ENCODE assay signal across 26 cellular contexts in genomic region chr17:68420065-68420847, GRCh38.
"Had no signal": no experiment of that assay in that cellular context is flagged by ENCODE, and none has a peak within 500 bp of the region (broad histone marks: within the 10 kb centered on the region; RNA-seq: fewer than 3 reads in every experiment).

No MANE protein-coding gene starts in this region.

- H3K27ac Mint-ChIP-seq: nephron progenitor cell; stimulated activated naive CD8-positive, alpha-beta T cell treated with anti-CD3 and anti-CD28 coated beads, Interleukin-15, amount 100 ng/mL, for 72 hours had no signal

- H3K4me1 ChIP-seq: parathyroid adenoma, right lobe of liver, suprapubic skin, transverse colon had no signal

- H3K27ac ChIP-seq: epithelial cell of prostate, heart right ventricle, parathyroid adenoma, right lobe of liver, suprapubic skin, transverse colon had no signal

- H3K4me3 Mint-ChIP-seq: effector memory CD8-positive, alpha-beta T cell; immature natural killer cell; naive thymus-derived CD8-positive, alpha-beta T cell; nephron progenitor cell; stimulated activated naive CD8-positive, alpha-beta T cell treated with anti-CD3 and anti-CD28 coated beads, Interleukin-15, amount 100 ng/mL, for 72 hours had no signal

- H3K27me3 Mint-ChIP-seq: effector memory CD8-positive, alpha-beta T cell; naive thymus-derived CD8-positive, alpha-beta T cell; progenitor cell of endocrine pancreas; stimulated activated naive CD8-positive, alpha-beta T cell treated with anti-CD3 and anti-CD28 coated beads, Interleukin-15, amount 100 ng/mL, for 72 hours had no signal

- ATAC-seq: effector memory CD8-positive, alpha-beta T cell; esophagus mucosa; heart right ventricle; left lobe of liver; naive thymus-derived CD8-positive, alpha-beta T cell; right lobe of liver; stimulated activated naive CD8-positive, alpha-beta T cell treated with anti-CD3 and anti-CD28 coated beads, Interleukin-15, amount 100 ng/mL, for 72 hours had no signal

- H3K4me3 ChIP-seq: heart right ventricle, right lobe of liver, suprapubic skin, transverse colon had no signal

- H3K9me3 ChIP-seq: right lobe of liver had no signal

- DNase-seq: cortex of kidney; effector memory CD8-positive, alpha-beta T cell; foreskin melanocyte; glutamatergic neuron; heart right ventricle; hippocampal formation; immature natural killer cell; islet precursor cell; mammary epithelial cell; mesendoderm; naive thymus-derived CD8-positive, alpha-beta T cell; nephron progenitor cell; occipital lobe; right lobe of liver; small intestine; stimulated activated CD4-positive, alpha-beta T cell treated with anti-CD3 and anti-CD28 coated beads, Interleukin-15, amount 100 ng/mL, for 24 hours; stimulated activated CD4-positive, alpha-beta T cell treated with anti-CD3 and anti-CD28 coated beads, Interleukin-2, amount 100 ng/mL, for 48 hours; stimulated activated naive CD4-positive, alpha-beta T cell; stimulated activated naive CD8-positive, alpha-beta T cell treated with anti-CD3 and anti-CD28 coated beads, Interleukin-15, amount 100 ng/mL, for 72 hours; transverse colon had no signal

- H3K27me3 ChIP-seq: heart right ventricle, right lobe of liver, suprapubic skin, transverse colon had no signal

- H3K4me1 Mint-ChIP-seq: nephron progenitor cell had no signal

- H3K9me3 Mint-ChIP-seq: effector memory CD8-positive, alpha-beta T cell had no signal
